In genomic region chr4:70059149-70059548, GRCh38 we compare ENCODE assay signal across 1 cellular context.
TF ChIP-seq lines count a peak whose summit lies in the region.

No MANE protein-coding gene starts in this region.

TF ChIP-seq in GM23338, 12 proteins besides CTCF, POLR2A, EP300 and RAD21 (continued from another document):
- TF ChIP-seq ZNF462 (CRISPR knock-in tag; IDR thresholded peaks at IDR 0.05) = no peak
- no peak for TF ChIP-seq JUNB (IDR thresholded peaks at IDR 0.05; ENCODE audit: unreplicated experiment)
- no peak for TF ChIP-seq EZH2 (IDR thresholded peaks at IDR 0.05; ENCODE audit: low read depth, unreplicated experiment)
- TF ChIP-seq ETS1 (IDR thresholded peaks at IDR 0.05) = no peak
- no peak for TF ChIP-seq CREB1 (CRISPR knock-in tag; IDR thresholded peaks at IDR 0.05; ENCODE audit: low read depth)
- no peak for TF ChIP-seq REST (IDR thresholded peaks at IDR 0.05; ENCODE audit: unreplicated experiment)
- no peak for TF ChIP-seq STAT1 (IDR thresholded peaks at IDR 0.05; ENCODE audit: unreplicated experiment)
- TF ChIP-seq POLR2AphosphoS5 (IDR thresholded peaks at IDR 0.05; ENCODE audit: low read depth) = no peak
- TF ChIP-seq NANOG (IDR thresholded peaks at IDR 0.05; ENCODE audit: borderline replicate concordance) = no peak
TF ChIP-seq in GM23338: peak in this region for 0.
